In the genomic region with DNA sequence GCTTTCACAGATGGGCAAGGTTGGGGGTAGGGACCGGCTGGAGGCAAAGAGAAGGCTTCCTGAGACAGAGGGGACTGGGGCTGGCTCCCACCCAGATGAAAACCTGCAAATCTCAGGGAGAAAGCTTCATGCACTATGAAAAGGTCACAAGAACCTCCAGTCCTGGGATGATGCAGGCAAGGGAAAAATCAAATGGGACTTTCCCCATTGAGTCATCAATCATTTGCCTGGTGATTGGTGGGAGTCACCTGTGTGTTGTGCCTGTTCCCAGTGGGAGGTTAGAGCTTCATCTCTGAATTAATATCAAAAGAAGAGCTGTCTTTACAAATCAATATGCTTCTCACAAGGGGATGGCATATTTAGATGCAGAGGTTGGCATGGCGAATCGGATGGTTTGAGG, we compare ENCODE assay signal across 21 cellular contexts. TPM values are rescaled to one million over a fixed set of nuclear protein-coding genes. Genes with fewer than 3 reads are reported as not detected.
DNase-seq lines count a peak whose midpoint lies in the region; ATAC-seq and TF ChIP-seq lines count a peak whose summit lies in the region.
"Had no signal": no experiment of that assay in that cellular context is flagged by ENCODE, and none has a peak within 500 bp of the region (broad histone marks: within the 10 kb centered on the region; RNA-seq: fewer than 3 reads in every experiment).

No MANE protein-coding gene starts in this region.

- CTCF ChIA-PET in RWPE1 (lab: Yijun Ruan, JAX): no interaction called here

- no peak overlapping the region for H3K27ac ChIP-seq in RWPE1
- H3K27ac ChIP-seq: A549, C4-2B, GM23248 had no signal

- no peak overlapping the region for H3K27ac Mint-ChIP-seq in activated T-cell treated with anti-CD3 and anti-CD28 coated beads, Interleukin-2, amount 50 U/mL, for 72 hours

- POLR2A ChIA-PET in RWPE1 (lab: Yijun Ruan, JAX; ENCODE audit: low non-redundant PET): no interaction called here

- peak; percentile 26 to 39 for ATAC-seq in activated T-cell treated with anti-CD3 and anti-CD28 coated beads, Interleukin-2, amount 50 U/mL, for 72 hours (replicated peaks in 1 of 2)
- no peak for ATAC-seq in activated T-cell treated with anti-CD3 and anti-CD28 coated beads, Interleukin-2, amount 50 U/mL, for 4 hours
- ATAC-seq in Right ventricle myocardium superior (ENCODE audit: poor library complexity): no peak
- ATAC-seq: A549, K562 had no signal

- intact Hi-C loops in Right ventricle myocardium superior (cut with DNase I): no loop called here

- H3K9me3 Mint-ChIP-seq in activated T-cell treated with anti-CD3 and anti-CD28 coated beads, Interleukin-2, amount 50 U/mL, for 72 hours: no peaks in the 10 kb centered on the region
- H3K9me3 Mint-ChIP-seq in activated T-cell treated with anti-CD3 and anti-CD28 coated beads, Interleukin-2, amount 50 U/mL, for 4 hours: no peaks in the 10 kb centered on the region

- peaks cover 22% of the 10 kb centered on the region for H3K4me1 Mint-ChIP-seq in activated T-cell treated with anti-CD3 and anti-CD28 coated beads, Interleukin-2, amount 50 U/mL, for 72 hours (ENCODE audit: low read depth)
- no peaks in the 10 kb centered on the region for H3K4me1 Mint-ChIP-seq in activated T-cell treated with anti-CD3 and anti-CD28 coated beads, Interleukin-2, amount 50 U/mL, for 4 hours (ENCODE audit: low read depth)

- no peak overlapping the region for H3K4me3 Mint-ChIP-seq in activated T-cell treated with anti-CD3 and anti-CD28 coated beads, Interleukin-2, amount 50 U/mL, for 72 hours
- no peak overlapping the region for H3K4me3 Mint-ChIP-seq in activated T-cell treated with anti-CD3 and anti-CD28 coated beads, Interleukin-2, amount 50 U/mL, for 4 hours

- no peak for TF ChIP-seq CTCF in RWPE1 (conservative IDR thresholded peaks at IDR 0.05; ENCODE audit: low read depth)
- no peak for TF ChIP-seq CTCF in choroid plexus epithelial cell (conservative IDR thresholded peaks at IDR 0.05; ENCODE audit: low read depth, low read length)

- H3K4me3 ChIP-seq in choroid plexus epithelial cell (ENCODE audit: low read depth, low read length): no peak overlapping the region
- H3K4me3 ChIP-seq: A549, GM23248, K562 had no signal

- DNase-seq in activated T-cell treated with anti-CD3 and anti-CD28 coated beads, Interleukin-2, amount 50 U/mL, for 72 hours: no peak
- no peak for DNase-seq in activated T-cell treated with anti-CD3 and anti-CD28 coated beads, Interleukin-2, amount 50 U/mL, for 4 hours
- DNase-seq in RWPE1 (ENCODE audit: low spot score) (peak; percentile 10), choroid plexus epithelial cell (ENCODE audit: low read depth) (peak; percentile 7), renal cortical epithelial cell (ENCODE audit: low read depth) (peak; percentile 52), Right ventricle myocardium superior (no peak), NCI-H187 (lab: John Stamatoyannopoulos, UW) (no peak), SKM-1 treated with dmso at 0.1 percent for 144 hours (lab: John Stamatoyannopoulos, UW; ENCODE audit: unreplicated experiment) (no peak)
- DNase-seq: DMS79; GF-D8; GM23248; NCI-H1092; NCI-H2107; NCI-H345; NCI-H526 treated with DMSO at 0.1 percent for 48 hours; NK-92 treated with Interleukin-12 subunit alpha and Interleukin-12 subunit beta, amount 100 ng/mL, for 24 hours; OCI-M1; RPMI8226 had no signal

- peaks cover 31% of the 10 kb centered on the region for H3K27me3 Mint-ChIP-seq in activated T-cell treated with anti-CD3 and anti-CD28 coated beads, Interleukin-2, amount 50 U/mL, for 72 hours (ENCODE audit: low read depth)
- H3K27me3 Mint-ChIP-seq in activated T-cell treated with anti-CD3 and anti-CD28 coated beads, Interleukin-2, amount 50 U/mL, for 4 hours (ENCODE audit: low read depth): peaks cover 10% of the 10 kb centered on the region

- no peaks in the 10 kb centered on the region for H3K36me3 Mint-ChIP-seq in activated T-cell treated with anti-CD3 and anti-CD28 coated beads, Interleukin-2, amount 50 U/mL, for 72 hours (ENCODE audit: insufficient read depth in 2 of 2)
- no peaks in the 10 kb centered on the region for H3K36me3 Mint-ChIP-seq in activated T-cell treated with anti-CD3 and anti-CD28 coated beads, Interleukin-2, amount 50 U/mL, for 4 hours (ENCODE audit: insufficient read depth)

RNA-seq across cellular contexts. Expression of a gene that starts 49.9 kb away (rescaled TPM):
- 1 to 10 TPM in 1 of 2 donors, under 1 TPM in 1; 0.82 to 1.9 TPM for total RNA-seq in activated T-cell treated with anti-CD3 and anti-CD28 coated beads, Interleukin-2, amount 50 U/mL, for 72 hours
- under 1 TPM; 0.18 to 0.52 (median 0.51) TPM for total RNA-seq in activated T-cell treated with anti-CD3 and anti-CD28 coated beads, Interleukin-2, amount 50 U/mL, for 4 hours
- total RNA-seq in renal cortical epithelial cell: 0.52 and 1.5 TPM in 2 replicates
- 0.78 TPM for total RNA-seq in Right ventricle myocardium superior
- total RNA-seq: GM23248 had no signal

Comparison
In these comparisons a context has a peak if more than half of its experiments do, and no peak if none do; other contexts are left out.
1. ATAC-seq: peak in activated T-cell treated with anti-CD3 and anti-CD28 coated beads, Interleukin-2, amount 50 U/mL, for 72 hours (2 of 2); none in activated T-cell treated with anti-CD3 and anti-CD28 coated beads, Interleukin-2, amount 50 U/mL, for 4 hours (0 of 2) and Right ventricle myocardium superior (single experiment).
2. DNase-seq: peak in RWPE1 (single experiment), choroid plexus epithelial cell (single experiment) and renal cortical epithelial cell (single experiment); none in activated T-cell treated with anti-CD3 and anti-CD28 coated beads, Interleukin-2, amount 50 U/mL, for 72 hours (0 of 2), activated T-cell treated with anti-CD3 and anti-CD28 coated beads, Interleukin-2, amount 50 U/mL, for 4 hours (single experiment), Right ventricle myocardium superior (single experiment), NCI-H187 (0 of 2) and SKM-1 treated with dmso at 0.1 percent for 144 hours (single experiment).